ENCODE assay signal across 15 cellular contexts in genomic region chr13:49779721-49780120, GRCh38. TPM values are rescaled to one million over a fixed set of nuclear protein-coding genes. Genes with fewer than 3 reads are reported as not detected.
DNase-seq lines count a peak whose midpoint lies in the region; ATAC-seq and TF ChIP-seq lines count a peak whose summit lies in the region.
"Had no signal": no experiment of that assay in that cellular context is flagged by ENCODE, and none has a peak within 500 bp of the region (broad histone marks: within the 10 kb centered on the region; RNA-seq: fewer than 3 reads in every experiment).

No MANE protein-coding gene starts in this region.

- H3K9me2 ChIP-seq in GM23338 (ENCODE audit: insufficient read depth) = no peaks in the 10 kb centered on the region

- no peak overlapping the region for H2AFZ ChIP-seq in GM23338

- no peaks in the 10 kb centered on the region for H3K36me3 Mint-ChIP-seq in GM23338 (ENCODE audit: low read depth)
- H3K36me3 Mint-ChIP-seq in WTC11 = no peaks in the 10 kb centered on the region
- H3K36me3 Mint-ChIP-seq in progenitor cell of endocrine pancreas (ENCODE audit: insufficient read depth) = no peaks in the 10 kb centered on the region
- H3K36me3 Mint-ChIP-seq: CD4-positive, CD25-positive, alpha-beta regulatory T cell had no signal

- H3K79me2 ChIP-seq in GM23338 (replicated peaks; ENCODE audit: insufficient read depth) = peaks cover 100% of the 10 kb centered on the region

- no peak overlapping the region for H3K4me2 ChIP-seq in GM23338
- H3K4me2 ChIP-seq: BLaER1 treated with 17β-estradiol and CSF1 and Interleukin-3, amounts not matched to agents 10 nM and 100 nM had no signal

- H3K27ac Mint-ChIP-seq in GM23338 (peak overlapping the region; percentile 1; the same call in 1 of the 2 replicates), WTC11 (peak overlapping the region; percentile 12), progenitor cell of endocrine pancreas (peak overlapping the region; percentile 3)
- H3K27ac Mint-ChIP-seq: CD4-positive, CD25-positive, alpha-beta regulatory T cell had no signal

- H4K20me1 ChIP-seq in GM23338 (replicated peaks; ENCODE audit: insufficient read depth) = peaks cover 28% of the 10 kb centered on the region; the same call in 1 of the 2 replicates

- H3K4me1 ChIP-seq in GM23338 (ENCODE audit: insufficient read depth) = peaks cover 11% of the 10 kb centered on the region
- H3K4me1 ChIP-seq: BLaER1 treated with 17β-estradiol and CSF1 and Interleukin-3, amounts not matched to agents 10 nM and 100 nM; HAP-1 had no signal

- TF ChIP-seq CTCF in GM23338 (conservative IDR thresholded peaks at IDR 0.05; ENCODE audit: low read depth in 2 of 2) (no peak), WTC11 (IDR thresholded peaks at IDR 0.05) (no peak), progenitor cell of endocrine pancreas (IDR thresholded peaks at IDR 0.05; ENCODE audit: unreplicated experiment) (no peak)

- H3K4me3 ChIP-seq in GM23338 = no peak overlapping the region
- H3K4me3 ChIP-seq: BLaER1 treated with 17β-estradiol and CSF1 and Interleukin-3, amounts not matched to agents 10 nM and 100 nM; HAP-1 had no signal

- no peaks in the 10 kb centered on the region for H3K27me3 ChIP-seq in GM23338 (ENCODE audit: insufficient read depth)
- H3K27me3 ChIP-seq: BLaER1 treated with 17β-estradiol and CSF1 and Interleukin-3, amounts not matched to agents 10 nM and 100 nM had no signal

- H3F3A ChIP-seq in GM23338 (replicated peaks; ENCODE audit: low read depth) = no peaks in the 10 kb centered on the region

- DNase-seq in GM23338 (ENCODE audit: low spot score) (no peak), WTC11 (ENCODE audit: low spot score) (no peak), left colon (no peak), progenitor cell of endocrine pancreas (ENCODE audit: low spot score, unreplicated experiment) (no peak), NCI-H1930 (lab: John Stamatoyannopoulos, UW) (no peak), DMS 273 (lab: John Stamatoyannopoulos, UW; ENCODE audit: unreplicated experiment) (no peak)
- DNase-seq: ACHN; CD4-positive, CD25-positive, alpha-beta regulatory T cell; DMS153; DMS79 treated with DMSO at 0.1 percent for 48 hours; EL had no signal

- intact Hi-C loops in left colon (cut with DNase I, micrococcal nuclease) = loop anchor here in 1 of 2 donors (10.0 kb wide), 1 partner anchor 85 kb away; the partner anchor contains the start of gene EBPL

- no peaks in the 10 kb centered on the region for H3K36me3 ChIP-seq in GM23338 (ENCODE audit: insufficient read depth)
- H3K36me3 ChIP-seq: HAP-1 had no signal

- CTCF ChIA-PET in WTC11 (lab: Charles Lee) = interaction anchor here (0.9 kb wide), 1 partner anchor 13 kb away, joined by 3 read pairs; the partner anchor contains the start of gene KPNA3

- no peak overlapping the region for H3K4me3 Mint-ChIP-seq in GM23338
- H3K4me3 Mint-ChIP-seq in WTC11 = no peak overlapping the region
- no peak overlapping the region for H3K4me3 Mint-ChIP-seq in progenitor cell of endocrine pancreas (ENCODE audit: low read depth)

- ATAC-seq in GM23338 (no peak), WTC11 (no peak), left colon (peak; percentile 66), GM18867 (IDR thresholded peaks at IDR 0.05; ENCODE audit: unreplicated experiment) (no peak)
- ATAC-seq: HepG2 had no signal

- POLR2A ChIA-PET in WTC11 (lab: Charles Lee) = interaction anchor here (0.8 kb wide), 1 partner anchor 12 kb away, joined by 3 read pairs; no protein-coding TSS in a partner anchor

- H3K4me1 Mint-ChIP-seq in GM23338 (peaks cover 24% of the 10 kb centered on the region), WTC11 (peaks cover 30% of the 10 kb centered on the region), progenitor cell of endocrine pancreas (ENCODE audit: low read depth) (peaks cover 45% of the 10 kb centered on the region)

- H3K27me3 Mint-ChIP-seq in GM23338 (ENCODE audit: insufficient read depth, low read depth, poor library complexity) = peaks cover 4% of the 10 kb centered on the region
- no peaks in the 10 kb centered on the region for H3K27me3 Mint-ChIP-seq in WTC11 (ENCODE audit: low read depth)
- H3K27me3 Mint-ChIP-seq in progenitor cell of endocrine pancreas = no peaks in the 10 kb centered on the region
- H3K27me3 Mint-ChIP-seq: CD4-positive, CD25-positive, alpha-beta regulatory T cell had no signal

- H3K27ac ChIP-seq in GM23338 (ENCODE audit: low read depth) = 0 out of 2 replicates have a peak overlapping the region, but pooled peaks have one; percentile 7
- H3K27ac ChIP-seq: BLaER1 treated with 17β-estradiol and CSF1 and Interleukin-3, amounts not matched to agents 10 nM and 100 nM had no signal

- H3K9me3 Mint-ChIP-seq in GM23338 (no peaks in the 10 kb centered on the region), WTC11 (no peaks in the 10 kb centered on the region), progenitor cell of endocrine pancreas (ENCODE audit: low read depth) (no peaks in the 10 kb centered on the region)
- H3K9me3 Mint-ChIP-seq: CD4-positive, CD25-positive, alpha-beta regulatory T cell had no signal

TF ChIP-seq in GM23338, 12 proteins besides CTCF, POLR2A, EP300 and RAD21 (continues in another document):
- TF ChIP-seq EZH2phosphoT487 (IDR thresholded peaks at IDR 0.05; ENCODE audit: unreplicated experiment) = no peak

TF ChIP-seq in WTC11, 78 proteins besides CTCF, POLR2A, EP300 and RAD21:
- no peak for TF ChIP-seq SMAD3 (CRISPR knock-in tag; IDR thresholded peaks at IDR 0.05; ENCODE audit: borderline replicate concordance)

RNA-seq across cellular contexts. Expression of gene KPNA3, which starts 12.8 kb away (rescaled TPM):
- total RNA-seq in GM23338 (2014; rRNA removed; shearing (Covaris generic)) = 50.9 and 55.7 TPM in 2 replicates
- polyA plus RNA-seq in GM23338 (2016; fragmentation: Nextera tagmentation; extraction: Ambion mirVana) = 26.8 and 30.5 TPM in 2 replicates
- total RNA-seq in WTC11 (2021) = 44.2 to 47.6 TPM (median 44.4 TPM) in 3 replicates
- total RNA-seq in left colon = 10 to 100 TPM; 26.0 to 29.5 TPM
- total RNA-seq in progenitor cell of endocrine pancreas = 56.3 and 57.3 TPM in 2 replicates
